Comparison of ENCODE assay signal across 16 cellular contexts in the genomic region with DNA sequence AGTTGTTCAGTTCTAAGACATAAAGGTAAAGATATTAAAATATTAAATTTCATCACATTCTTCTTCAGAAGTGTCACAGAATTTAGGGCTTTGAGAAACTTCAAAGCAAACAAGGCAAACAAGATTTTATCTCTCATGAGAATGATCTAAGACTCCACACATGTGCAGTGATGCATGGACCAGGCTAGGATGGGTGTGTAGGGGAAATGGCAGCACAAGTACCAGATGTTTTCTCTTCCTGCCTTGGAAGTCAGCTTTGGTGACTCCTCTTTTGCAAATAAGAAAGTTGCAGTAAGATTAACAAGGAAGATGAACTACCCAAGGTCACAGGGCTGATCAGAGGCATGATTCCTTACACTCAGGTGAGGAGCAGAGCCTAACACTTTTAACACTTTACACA.
A peak's percentile ranks its signal among the peaks of the same experiment; 100 is the strongest.
DNase-seq lines count a peak whose midpoint lies in the region; ATAC-seq and TF ChIP-seq lines count a peak whose summit lies in the region.
"Had no signal": no experiment of that assay in that cellular context is flagged by ENCODE, and none has a peak within 500 bp of the region (broad histone marks: within the 10 kb centered on the region; RNA-seq: fewer than 3 reads in every experiment).

No MANE protein-coding gene starts in this region.

- H3K4me2 ChIP-seq in GM23248 (ENCODE audit: unreplicated experiment) = no peak overlapping the region
- H3K4me2 ChIP-seq: KMS-11 had no signal

- no peaks in the 10 kb centered on the region for H3K79me2 ChIP-seq in GM23248 (ENCODE audit: insufficient read depth)

- H3K4me1 ChIP-seq in GM23248 (ENCODE audit: insufficient read depth) = peaks cover 15% of the 10 kb centered on the region

- DNase-seq in DMS53 treated with DMSO at 0.1 percent for 48 hours (lab: John Stamatoyannopoulos, UW; ENCODE audit: unreplicated experiment) = peak; percentile 98
- DNase-seq in GM23248 = peak; percentile 46
- peak; percentile 85 for DNase-seq in SK-N-DZ (ENCODE audit: low spot score)
- peak; percentile 46 for DNase-seq in kidney tubule cell (ENCODE audit: low spot score)
- no peak for DNase-seq in NCI-H2107 (lab: John Stamatoyannopoulos, UW)
- DNase-seq in type B pancreatic cell (ENCODE audit: extremely low spot score, unreplicated experiment) = no peak
- DNase-seq: HCEC 1CT; NCI-H1048; NCI-H2081 treated with DMSO at 0.1 percent for 48 hours; NCI-H345; NCI-H69; NK-92 treated with Interleukin-12 subunit alpha and Interleukin-12 subunit beta, amount 100 ng/mL, for 24 hours; T-helper 2 cell had no signal

- no peak for ATAC-seq in HG03025 (IDR thresholded peaks at IDR 0.05; ENCODE audit: low FRiP score, unreplicated experiment)

- H3K4me3 Mint-ChIP-seq in type B pancreatic cell = no peak overlapping the region

- no peak overlapping the region for H3K27ac Mint-ChIP-seq in type B pancreatic cell

- no peaks in the 10 kb centered on the region for H3K36me3 ChIP-seq in GM23248 (ENCODE audit: low read depth)

- in situ Hi-C loops in GM23248 (cut with MboI) = no loop called here

- H3K4me1 Mint-ChIP-seq in type B pancreatic cell (ENCODE audit: unreplicated experiment) = no peaks in the 10 kb centered on the region

- no peak overlapping the region for H3K27ac ChIP-seq in GM23248
- H3K27ac ChIP-seq: KMS-11, RWPE1 had no signal

- no peaks in the 10 kb centered on the region; the same call in 1 of the 2 replicates for H3K9me2 ChIP-seq in GM23248 (ENCODE audit: insufficient read depth)

- no peak overlapping the region for H2AFZ ChIP-seq in GM23248

- H3K27me3 Mint-ChIP-seq in type B pancreatic cell = peaks cover 5% of the 10 kb centered on the region

- H3K36me3 Mint-ChIP-seq in type B pancreatic cell = peaks cover 14% of the 10 kb centered on the region

- no peaks in the 10 kb centered on the region for H3K9me3 Mint-ChIP-seq in type B pancreatic cell

- H3K9ac ChIP-seq in GM23248 = no peak overlapping the region
- H3K9ac ChIP-seq: KMS-11 had no signal

- H3K9me3 ChIP-seq in GM23248 (ENCODE audit: low read depth) = no peaks in the 10 kb centered on the region

- no peaks in the 10 kb centered on the region for H3K27me3 ChIP-seq in GM23248 (replicated peaks; ENCODE audit: insufficient read depth)

- peaks cover 26% of the 10 kb centered on the region for H3F3A ChIP-seq in GM23248 (ENCODE audit: insufficient read depth)

- H4K20me1 ChIP-seq in GM23248 (ENCODE audit: insufficient read depth) = no peaks in the 10 kb centered on the region

- no peak overlapping the region for H3K4me3 ChIP-seq in GM23248

- TF ChIP-seq CTCF in type B pancreatic cell (conservative IDR thresholded peaks at IDR 0.05) = no peak

Comparison
In these comparisons a context has a peak if more than half of its experiments do, and no peak if none do; other contexts are left out.
1. DNase-seq: peak in DMS53 treated with DMSO at 0.1 percent for 48 hours (single experiment), GM23248 (single experiment), SK-N-DZ (single experiment) and kidney tubule cell (single experiment); none in NCI-H2107 (single experiment) and type B pancreatic cell (single experiment).